In genomic region chr10:61899663-61899996, GRCh38 we compare ENCODE assay signal across 8 cellular contexts. TPM values are rescaled to one million over a fixed set of nuclear protein-coding genes. Genes with fewer than 3 reads are reported as not detected.
DNase-seq lines count a peak whose midpoint lies in the region; ATAC-seq, FAIRE-seq and TF ChIP-seq lines count a peak whose summit lies in the region.

No MANE protein-coding gene starts in this region.

- H3K4me2 ChIP-seq in GM12878 (ENCODE audit: control insufficient read depth, insufficient read depth), result peak overlapping the region; percentile 91
- peak overlapping the region; percentile 61 for H3K4me2 ChIP-seq in mesenchymal stem cell (ENCODE audit: low read length, poor library complexity, severe bottlenecking)

- SMC1A ChIA-PET in GM12878 (lab: Charles Lee; ENCODE audit: uncharacterized antibody, unreplicated experiment), result interaction anchor here (0.6 to 5.0 kb wide), 19 partner anchors 35 to 345 kb away, joined by 3 to 42 read pairs (median 3); no protein-coding TSS in a partner anchor

- H3K4ac ChIP-seq in mesenchymal stem cell (ENCODE audit: low read depth in 1 of 2, low read length in 2 of 2), result no peak overlapping the region

- TF ChIP-seq POLR2A in GM12878 (IDR thresholded peaks at IDR 0.05; ENCODE audit: low read depth, low read length), result no peak

- TF ChIP-seq CTCF in GM12878 (IDR thresholded peaks at IDR 0.05 in 2 of 3, conservative IDR thresholded peaks at IDR 0.05 in 1 of 3; ENCODE audit: control insufficient read depth in 2 of 3, extremely low read depth in 1 of 3, insufficient read depth in 1 of 3, low read depth in 3 of 3, low read length in 3 of 3) (no peak), upper lobe of right lung (IDR thresholded peaks at IDR 0.05) (no peak)

- peak overlapping the region; percentile 99 for H3K27ac Mint-ChIP-seq in activated naive CD4-positive, alpha-beta T cell treated with anti-CD3 and anti-CD28 coated beads, Interleukin-2, amount 10 ng/mL, durations not matched to agents 7 days and 5 days

- peak overlapping the region in 1 of 2 experiments; percentile 28 for H2BK12ac ChIP-seq in mesenchymal stem cell (ENCODE audit: low read length in 2 of 2)

- H3K27me3 ChIP-seq in GM12878 (replicated peaks in 1 of 2; ENCODE audit: control insufficient read depth in 2 of 2, insufficient read depth in 2 of 2, low read length in 1 of 2) (no peaks in the 10 kb centered on the region), mesenchymal stem cell (ENCODE audit: control insufficient read depth in 1 of 2, insufficient read depth in 1 of 2, low read length in 2 of 2) (no peaks in the 10 kb centered on the region), upper lobe of right lung (no peaks in the 10 kb centered on the region)

- WGBS in GM12878 (ENCODE audit: insufficient coverage, insufficient replicate concordance, low lambda C conversion rate, missing lambda C conversion rate), result 2% methylated on average over 7 of the region's 7 CpGs
- no CpG with 5 or more reads among the region's 7 CpGs for WGBS in mesenchymal stem cell

- intact Hi-C loops in GM12878 (cut with micrococcal nuclease; ENCODE audit: unreplicated experiment) (no loop called here), upper lobe of right lung (cut with DNase I) (no loop called here)

- TSS peak; percentile 66 for BruUV-seq in GM12878 (replicated peaks; lab: Mats Ljungman, UMichigan)

- no peak overlapping the region for H2BK120ac ChIP-seq in mesenchymal stem cell (ENCODE audit: low read depth, low read length)

- H3K4me3 Mint-ChIP-seq in activated naive CD4-positive, alpha-beta T cell treated with anti-CD3 and anti-CD28 coated beads, Interleukin-2, amount 10 ng/mL, durations not matched to agents 7 days and 5 days, result peak overlapping the region; percentile 94

- H2BK15ac ChIP-seq in mesenchymal stem cell (ENCODE audit: low read depth, poor library complexity, severe bottlenecking), result no peak overlapping the region

- H2AFZ ChIP-seq in GM12878 (ENCODE audit: control insufficient read depth, low read depth, low read length), result peak overlapping the region; percentile 59
- no peak overlapping the region for H2AFZ ChIP-seq in mesenchymal stem cell (ENCODE audit: low read depth, low read length)

- peaks cover 31% of the 10 kb centered on the region for H3K4me1 ChIP-seq in GM12878 (ENCODE audit: control insufficient read depth, insufficient read depth, low read length)
- H3K4me1 ChIP-seq in mesenchymal stem cell (ENCODE audit: control insufficient read depth, insufficient read depth, low read depth, low read length), result peaks cover 7% of the 10 kb centered on the region
- H3K4me1 ChIP-seq in upper lobe of right lung, result peaks cover 22% of the 10 kb centered on the region

- 0 out of 4 replicates have a peak, but pooled peaks of 1 of the 2 experiments have one; percentile 27 for TF ChIP-seq EP300 in GM12878 (IDR thresholded peaks at IDR 0.05; ENCODE audit: borderline replicate concordance in 1 of 2, control insufficient read depth in 1 of 2, low read depth in 2 of 2, low read length in 2 of 2)

- no peak for DNase-seq in activated naive CD4-positive, alpha-beta T cell treated with anti-CD3 and anti-CD28 coated beads, Interleukin-2, amount 10 ng/mL, durations not matched to agents 7 days and 5 days
- no peak for DNase-seq in activated naive CD4-positive, alpha-beta T cell (lab: John Stamatoyannopoulos, UW)
- DNase-seq in GM12878 (ENCODE audit: low read depth, low spot score), result no peak
- DNase-seq in mesenchymal stem cell, result no peak
- no peak for DNase-seq in upper lobe of right lung
- no peak for DNase-seq in retina
- DNase-seq in frontal cortex (ENCODE audit: low spot score in 2 of 2), result no peak
- DNase-seq in activated effector memory CD4-positive, alpha-beta T cell treated with anti-CD3 and anti-CD28 coated beads, Interleukin-2, amount 50 U/mL, for 16 hours, result no peak

- POLR2A ChIA-PET in GM12878 (lab: Charles Lee), result no interaction called here

- H2BK5ac ChIP-seq in mesenchymal stem cell (ENCODE audit: low read depth, low read length, poor library complexity, severe bottlenecking), result no peak overlapping the region

- no peaks in the 10 kb centered on the region for H3K79me1 ChIP-seq in mesenchymal stem cell (replicated peaks; ENCODE audit: low read length, poor library complexity, severe bottlenecking)

- CTCF ChIA-PET in activated naive CD4-positive, alpha-beta T cell treated with anti-CD3 and anti-CD28 coated beads, Interleukin-2, amount 10 ng/mL, durations not matched to agents 7 days and 5 days (lab: Charles Lee), result interaction anchor here (1.0 to 3.3 kb wide), 7 partner anchors 42 to 366 kb away, joined by 3 to 13 read pairs (median 3); no protein-coding TSS in a partner anchor
- CTCF ChIA-PET in GM12878 (lab: Yijun Ruan, JAX), result interaction anchor here (0.9 to 6.1 kb wide), 7 partner anchors 17 to 1083 kb away, joined by 3 to 86 read pairs (median 4); no protein-coding TSS in a partner anchor

- in situ Hi-C loops in GM12878 (cut with MboI), result loop anchor here (5.0 kb wide), 1 partner anchor 343 kb away; no protein-coding TSS in a partner anchor

- no peak overlapping the region for H4K91ac ChIP-seq in mesenchymal stem cell (ENCODE audit: low read length)

- RAD21 ChIA-PET in GM12878 (lab: Charles Lee; ENCODE audit: unreplicated experiment), result interaction anchor here (0.8 to 4.5 kb wide), 13 partner anchors 13 to 345 kb away, joined by 3 to 27 read pairs (median 4); no protein-coding TSS in a partner anchor

- H3K9me3 ChIP-seq in GM12878 (replicated peaks; ENCODE audit: control insufficient read depth, insufficient read depth, low read length) (no peaks in the 10 kb centered on the region), mesenchymal stem cell (ENCODE audit: control insufficient read depth, low read length) (no peaks in the 10 kb centered on the region), upper lobe of right lung (no peaks in the 10 kb centered on the region)

- no peaks in the 10 kb centered on the region for H3K27me3 Mint-ChIP-seq in activated naive CD4-positive, alpha-beta T cell treated with anti-CD3 and anti-CD28 coated beads, Interleukin-2, amount 10 ng/mL, durations not matched to agents 7 days and 5 days

- H3K36me3 ChIP-seq in GM12878 (ENCODE audit: control insufficient read depth in 2 of 2, insufficient read depth in 2 of 2, low read length in 1 of 2) (no peaks in the 10 kb centered on the region), mesenchymal stem cell (ENCODE audit: control insufficient read depth in 1 of 2, insufficient read depth in 2 of 2, low read depth in 1 of 2, low read length in 2 of 2) (no peaks in the 10 kb centered on the region), upper lobe of right lung (no peaks in the 10 kb centered on the region)

- H3K4me3 ChIP-seq in GM12878, result peak overlapping the region; percentile 85
- peak overlapping the region in 1 of 2 experiments; percentile 91 for H3K4me3 ChIP-seq in mesenchymal stem cell (ENCODE audit: insufficient read depth in 1 of 2, low read depth in 1 of 2, low read length in 2 of 2)
- peak overlapping the region; percentile 89 for H3K4me3 ChIP-seq in upper lobe of right lung

- H3K18ac ChIP-seq in mesenchymal stem cell (ENCODE audit: low read depth in 1 of 2, low read length in 2 of 2), result peak overlapping the region in 1 of 2 experiments; percentile 69

- no peak overlapping the region for H3K14ac ChIP-seq in mesenchymal stem cell (ENCODE audit: low read length in 2 of 2)

- ATAC-seq in GM12878, result no peak
- no peak for ATAC-seq in upper lobe of right lung

- H3K9me3 Mint-ChIP-seq in activated naive CD4-positive, alpha-beta T cell treated with anti-CD3 and anti-CD28 coated beads, Interleukin-2, amount 10 ng/mL, durations not matched to agents 7 days and 5 days, result no peaks in the 10 kb centered on the region

- FAIRE-seq in GM12878 (lab: Jason Lieb, UNC) (no peak), frontal cortex (lab: Jason Lieb, UNC) (no peak)

- H3K9ac ChIP-seq in GM12878 (ENCODE audit: control insufficient read depth, insufficient read depth, low read length) (peak overlapping the region; percentile 96), mesenchymal stem cell (ENCODE audit: low read length) (peak overlapping the region; percentile 100)

- H4K20me1 ChIP-seq in GM12878 (ENCODE audit: control insufficient read depth, insufficient read depth), result no peaks in the 10 kb centered on the region

- H3K36me3 Mint-ChIP-seq in activated naive CD4-positive, alpha-beta T cell treated with anti-CD3 and anti-CD28 coated beads, Interleukin-2, amount 10 ng/mL, durations not matched to agents 7 days and 5 days, result peaks cover 12% of the 10 kb centered on the region

- H3K23ac ChIP-seq in mesenchymal stem cell (ENCODE audit: low read length in 2 of 2), result no peak overlapping the region

- H3K4me1 Mint-ChIP-seq in activated naive CD4-positive, alpha-beta T cell treated with anti-CD3 and anti-CD28 coated beads, Interleukin-2, amount 10 ng/mL, durations not matched to agents 7 days and 5 days, result peaks cover 42% of the 10 kb centered on the region

- peaks cover 39% of the 10 kb centered on the region for H3K79me2 ChIP-seq in GM12878 (ENCODE audit: control insufficient read depth, insufficient read depth, low read length)

- H3K27ac ChIP-seq in GM12878 (ENCODE audit: control insufficient read depth, insufficient read depth) (peak overlapping the region; percentile 96), mesenchymal stem cell (ENCODE audit: low read length, poor library complexity, severe bottlenecking) (peak overlapping the region; percentile 90), upper lobe of right lung (peak overlapping the region; percentile 95)

- H2AK5ac ChIP-seq in mesenchymal stem cell (ENCODE audit: low read length, severe bottlenecking), result no peak overlapping the region

- no peak for TF ChIP-seq RAD21 in GM12878 (IDR thresholded peaks at IDR 0.05; ENCODE audit: insufficient read depth, low read depth, low read length)

- H4K8ac ChIP-seq in mesenchymal stem cell (ENCODE audit: low read length), result no peak overlapping the region

RNA-seq across cellular contexts. Expression of gene ARID5B, which starts 1.9 kb away (rescaled TPM):
- total RNA-seq in GM12878 (2013; cell fraction: nucleolus; rRNA removed), result 7.5 and 9.3 TPM in 2 replicates
- total RNA-seq in GM12878 (2014; rRNA removed) (5.8 and 6.9 TPM in 2 replicates), GM12878 (2014; rRNA removed; fragmentation: Illumina TruSeq; extraction: Trizol) (6.4 and 7.1 TPM in 2 replicates), GM12878 (2021) (7.4 and 7.5 TPM in 2 replicates), upper lobe of right lung (34.1 TPM), frontal cortex (19.6 TPM)
- 6.7 TPM for polyA plus RNA-seq in GM12878 (2011; ENCODE audit: low read depth)
- polyA plus RNA-seq in GM12878 (2011; rRNA removed) (2.4 and 2.8 TPM in 2 replicates), GM12878 (2014; fragmentation: Illumina TruSeq; extraction: Trizol) (3.7 and 4.1 TPM in 2 replicates), GM12878 (2014; fragmentation: Nextera tagmentation; extraction: Ambion mirVana) (1 to 10 TPM; 3.4 to 8.5 TPM), GM12878 (2014; rRNA removed) (2.7 and 3.2 TPM in 2 replicates), GM12878 (2016; fragmentation: Nextera tagmentation; extraction: Ambion mirVana) (1 to 10 TPM; 6.7 to 7.1 TPM)
- 2.0 and 2.3 TPM in 2 replicates for polyA plus RNA-seq in GM12878 (2011; cell fraction: cytosol; rRNA removed)
- 3.7 and 5.0 TPM in 2 replicates for polyA plus RNA-seq in GM12878 (2011; cell fraction: nucleus; rRNA removed)
- polyA plus RNA-seq in GM12878 (2012), result 11.6 and 12.8 TPM in 2 replicates
- 14.8 and 17.5 TPM in 2 replicates for polyA minus RNA-seq in GM12878 (2011; rRNA and poly(A)+ RNA removed)
- polyA minus RNA-seq in GM12878 (2011; cell fraction: cytosol; rRNA and poly(A)+ RNA removed), result 2.5 and 3.7 TPM in 2 replicates
- polyA minus RNA-seq in GM12878 (2011; cell fraction: nucleus; rRNA and poly(A)+ RNA removed), result 16.8 and 33.0 TPM in 2 replicates
- 61.5 TPM for polyA plus RNA-seq in mesenchymal stem cell (2013, experiment 1 of 2)
- 57.0 TPM for polyA plus RNA-seq in mesenchymal stem cell (2013, experiment 2 of 2)
